Comparison of ENCODE assay signal across 1 cellular context in the genomic region with DNA sequence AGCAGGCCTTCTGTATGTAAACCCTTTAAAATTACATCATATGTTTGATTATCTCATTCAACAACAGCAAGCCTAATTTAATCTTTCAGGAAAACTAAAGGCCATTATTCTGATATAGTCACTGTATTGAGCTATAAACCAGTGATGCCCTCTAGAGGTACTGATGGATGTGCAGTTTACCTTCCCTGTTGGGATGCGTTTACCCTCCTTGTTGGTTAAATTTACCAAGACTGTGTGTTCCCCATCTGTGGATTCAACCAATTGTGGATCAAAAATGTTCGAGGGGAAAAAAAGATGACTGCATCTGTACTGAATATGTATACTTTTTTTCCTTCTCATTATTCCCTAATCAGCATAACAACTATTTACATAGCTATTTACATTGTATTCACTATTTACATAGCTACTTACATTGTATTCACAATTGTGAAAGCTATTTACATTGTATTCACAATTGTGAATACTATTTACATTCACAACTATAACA.
A peak's percentile ranks its signal among the peaks of the same experiment; 100 is the strongest.
TF ChIP-seq lines count a peak whose summit lies in the region.

No MANE protein-coding gene starts in this region.

TF ChIP-seq in HepG2, 621 proteins besides CTCF, POLR2A, EP300 and RAD21 (continued from another document and continues in another):
- TF ChIP-seq, protein P1, sequence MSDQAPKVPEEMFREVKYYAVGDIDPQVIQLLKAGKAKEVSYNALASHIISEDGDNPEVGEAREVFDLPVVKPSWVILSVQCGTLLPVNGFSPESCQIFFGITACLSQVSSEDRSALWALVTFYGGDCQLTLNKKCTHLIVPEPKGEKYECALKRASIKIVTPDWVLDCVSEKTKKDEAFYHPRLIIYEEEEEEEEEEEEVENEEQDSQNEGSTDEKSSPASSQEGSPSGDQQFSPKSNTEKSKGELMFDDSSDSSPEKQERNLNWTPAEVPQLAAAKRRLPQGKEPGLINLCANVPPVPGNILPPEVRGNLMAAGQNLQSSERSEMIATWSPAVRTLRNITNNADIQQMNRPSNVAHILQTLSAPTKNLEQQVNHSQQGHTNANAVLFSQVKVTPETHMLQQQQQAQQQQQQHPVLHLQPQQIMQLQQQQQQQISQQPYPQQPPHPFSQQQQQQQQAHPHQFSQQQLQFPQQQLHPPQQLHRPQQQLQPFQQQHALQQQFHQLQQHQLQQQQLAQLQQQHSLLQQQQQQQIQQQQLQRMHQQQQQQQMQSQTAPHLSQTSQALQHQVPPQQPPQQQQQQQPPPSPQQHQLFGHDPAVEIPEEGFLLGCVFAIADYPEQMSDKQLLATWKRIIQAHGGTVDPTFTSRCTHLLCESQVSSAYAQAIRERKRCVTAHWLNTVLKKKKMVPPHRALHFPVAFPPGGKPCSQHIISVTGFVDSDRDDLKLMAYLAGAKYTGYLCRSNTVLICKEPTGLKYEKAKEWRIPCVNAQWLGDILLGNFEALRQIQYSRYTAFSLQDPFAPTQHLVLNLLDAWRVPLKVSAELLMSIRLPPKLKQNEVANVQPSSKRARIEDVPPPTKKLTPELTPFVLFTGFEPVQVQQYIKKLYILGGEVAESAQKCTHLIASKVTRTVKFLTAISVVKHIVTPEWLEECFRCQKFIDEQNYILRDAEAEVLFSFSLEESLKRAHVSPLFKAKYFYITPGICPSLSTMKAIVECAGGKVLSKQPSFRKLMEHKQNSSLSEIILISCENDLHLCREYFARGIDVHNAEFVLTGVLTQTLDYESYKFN (CRISPR knock-in tag; conservative IDR thresholded peaks at IDR 0.05), result peak; percentile 20; the same call in 1 of the 2 replicates
- TF ChIP-seq SOX5 (CRISPR knock-in tag; IDR thresholded peaks at IDR 0.05; ENCODE audit: borderline replicate concordance) (peak; percentile 85), NFATC3 (CRISPR knock-in tag; IDR thresholded peaks at IDR 0.05) (no peak), ERF (CRISPR knock-in tag; IDR thresholded peaks at IDR 0.05) (no peak), SIX1 (CRISPR knock-in tag; IDR thresholded peaks at IDR 0.05; ENCODE audit: borderline replicate concordance) (peak; percentile 10; the same call in 1 of the 2 replicates), ASH2L (IDR thresholded peaks at IDR 0.05; ENCODE audit: insufficient read length, low read depth, low read length) (peak; percentile 43), RBM22 (optimal IDR thresholded peaks at IDR 0.05; ENCODE audit: low read length) (peak; percentile 76), STAG1 (CRISPR knock-in tag; IDR thresholded peaks at IDR 0.05) (peak; percentile 79), POGZ (CRISPR knock-in tag; IDR thresholded peaks at IDR 0.05) (peak; percentile 52; the same call in 1 of the 2 replicates), TBX3 (IDR thresholded peaks at IDR 0.05; ENCODE audit: borderline replicate concordance) (peak; percentile 95), ZNF644 (CRISPR knock-in tag; IDR thresholded peaks at IDR 0.05; ENCODE audit: low read depth) (0 out of 2 replicates have a peak, but pooled peaks have one; percentile 60), SOX6 (IDR thresholded peaks at IDR 0.05) (no peak), SOX6 (CRISPR knock-in tag; IDR thresholded peaks at IDR 0.05) (peak; percentile 78), IRF2 (CRISPR knock-in tag; IDR thresholded peaks at IDR 0.05) (peak; percentile 63; the same call in 1 of the 2 replicates), PAF1 (CRISPR knock-in tag; IDR thresholded peaks at IDR 0.05) (peak; percentile 62; the same call in 1 of the 2 replicates), GFI1 (CRISPR knock-in tag; IDR thresholded peaks at IDR 0.05; ENCODE audit: borderline replicate concordance) (peak; percentile 29; the same call in 1 of the 2 replicates), CEBPG (CRISPR knock-in tag; IDR thresholded peaks at IDR 0.05) (0 out of 2 replicates have a peak, but pooled peaks have one; percentile 36), DPF2 (CRISPR knock-in tag; IDR thresholded peaks at IDR 0.05; ENCODE audit: borderline replicate concordance, low read depth) (0 out of 2 replicates have a peak, but pooled peaks have one; percentile 25), ZNF773 (CRISPR knock-in tag; IDR thresholded peaks at IDR 0.05; ENCODE audit: borderline replicate concordance) (no peak), ZNF382 (CRISPR knock-in tag; IDR thresholded peaks at IDR 0.05; ENCODE audit: borderline replicate concordance) (no peak), MXI1 (IDR thresholded peaks at IDR 0.05; ENCODE audit: borderline replicate concordance, low read depth, low read length) (0 out of 3 replicates have a peak, but pooled peaks have one; percentile 21), HDAC6 (IDR thresholded peaks at IDR 0.05; ENCODE audit: low read depth, low read length) (no peak), ZFP1 (CRISPR knock-in tag; IDR thresholded peaks at IDR 0.05) (0 out of 2 replicates have a peak, but pooled peaks have one; percentile 25), NFIC (IDR thresholded peaks at IDR 0.05; ENCODE audit: low read length) (peak; percentile 70; the same call in 1 of the 2 replicates), SP1 (IDR thresholded peaks at IDR 0.05) (no peak), SP1 (CRISPR knock-in tag; IDR thresholded peaks at IDR 0.05) (no peak), ZNF432 (CRISPR knock-in tag; IDR thresholded peaks at IDR 0.05; ENCODE audit: borderline replicate concordance) (no peak)
- TF ChIP-seq, protein P2, sequence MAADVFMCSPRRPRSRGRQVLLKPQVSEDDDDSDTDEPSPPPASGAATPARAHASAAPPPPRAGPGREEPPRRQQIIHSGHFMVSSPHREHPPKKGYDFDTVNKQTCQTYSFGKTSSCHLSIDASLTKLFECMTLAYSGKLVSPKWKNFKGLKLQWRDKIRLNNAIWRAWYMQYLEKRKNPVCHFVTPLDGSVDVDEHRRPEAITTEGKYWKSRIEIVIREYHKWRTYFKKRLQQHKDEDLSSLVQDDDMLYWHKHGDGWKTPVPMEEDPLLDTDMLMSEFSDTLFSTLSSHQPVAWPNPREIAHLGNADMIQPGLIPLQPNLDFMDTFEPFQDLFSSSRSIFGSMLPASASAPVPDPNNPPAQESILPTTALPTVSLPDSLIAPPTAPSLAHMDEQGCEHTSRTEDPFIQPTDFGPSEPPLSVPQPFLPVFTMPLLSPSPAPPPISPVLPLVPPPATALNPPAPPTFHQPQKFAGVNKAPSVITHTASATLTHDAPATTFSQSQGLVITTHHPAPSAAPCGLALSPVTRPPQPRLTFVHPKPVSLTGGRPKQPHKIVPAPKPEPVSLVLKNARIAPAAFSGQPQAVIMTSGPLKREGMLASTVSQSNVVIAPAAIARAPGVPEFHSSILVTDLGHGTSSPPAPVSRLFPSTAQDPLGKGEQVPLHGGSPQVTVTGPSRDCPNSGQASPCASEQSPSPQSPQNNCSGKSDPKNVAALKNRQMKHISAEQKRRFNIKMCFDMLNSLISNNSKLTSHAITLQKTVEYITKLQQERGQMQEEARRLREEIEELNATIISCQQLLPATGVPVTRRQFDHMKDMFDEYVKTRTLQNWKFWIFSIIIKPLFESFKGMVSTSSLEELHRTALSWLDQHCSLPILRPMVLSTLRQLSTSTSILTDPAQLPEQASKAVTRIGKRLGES (CRISPR knock-in tag; IDR thresholded peaks at IDR 0.05; ENCODE audit: borderline replicate concordance), result no peak
- TF ChIP-seq, protein P3, sequence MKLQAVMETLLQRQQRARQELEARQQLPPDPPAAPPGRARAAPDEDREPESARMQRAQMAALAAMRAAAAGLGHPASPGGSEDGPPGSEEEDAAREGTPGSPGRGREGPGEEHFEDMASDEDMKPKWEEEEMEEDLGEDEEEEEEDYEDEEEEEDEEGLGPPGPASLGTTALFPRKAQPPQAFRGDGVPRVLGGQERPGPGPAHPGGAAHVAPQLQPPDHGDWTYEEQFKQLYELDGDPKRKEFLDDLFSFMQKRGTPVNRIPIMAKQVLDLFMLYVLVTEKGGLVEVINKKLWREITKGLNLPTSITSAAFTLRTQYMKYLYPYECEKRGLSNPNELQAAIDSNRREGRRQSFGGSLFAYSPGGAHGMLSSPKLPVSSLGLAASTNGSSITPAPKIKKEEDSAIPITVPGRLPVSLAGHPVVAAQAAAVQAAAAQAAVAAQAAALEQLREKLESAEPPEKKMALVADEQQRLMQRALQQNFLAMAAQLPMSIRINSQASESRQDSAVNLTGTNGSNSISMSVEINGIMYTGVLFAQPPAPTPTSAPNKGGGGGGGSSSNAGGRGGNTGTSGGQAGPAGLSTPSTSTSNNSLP (IDR thresholded peaks at IDR 0.05; ENCODE audit: low read depth, low read length), result peak; percentile 88
- TF ChIP-seq, protein P4, sequence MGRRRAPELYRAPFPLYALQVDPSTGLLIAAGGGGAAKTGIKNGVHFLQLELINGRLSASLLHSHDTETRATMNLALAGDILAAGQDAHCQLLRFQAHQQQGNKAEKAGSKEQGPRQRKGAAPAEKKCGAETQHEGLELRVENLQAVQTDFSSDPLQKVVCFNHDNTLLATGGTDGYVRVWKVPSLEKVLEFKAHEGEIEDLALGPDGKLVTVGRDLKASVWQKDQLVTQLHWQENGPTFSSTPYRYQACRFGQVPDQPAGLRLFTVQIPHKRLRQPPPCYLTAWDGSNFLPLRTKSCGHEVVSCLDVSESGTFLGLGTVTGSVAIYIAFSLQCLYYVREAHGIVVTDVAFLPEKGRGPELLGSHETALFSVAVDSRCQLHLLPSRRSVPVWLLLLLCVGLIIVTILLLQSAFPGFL (CRISPR knock-in tag; IDR thresholded peaks at IDR 0.05), result no peak
- TF ChIP-seq, protein P5, sequence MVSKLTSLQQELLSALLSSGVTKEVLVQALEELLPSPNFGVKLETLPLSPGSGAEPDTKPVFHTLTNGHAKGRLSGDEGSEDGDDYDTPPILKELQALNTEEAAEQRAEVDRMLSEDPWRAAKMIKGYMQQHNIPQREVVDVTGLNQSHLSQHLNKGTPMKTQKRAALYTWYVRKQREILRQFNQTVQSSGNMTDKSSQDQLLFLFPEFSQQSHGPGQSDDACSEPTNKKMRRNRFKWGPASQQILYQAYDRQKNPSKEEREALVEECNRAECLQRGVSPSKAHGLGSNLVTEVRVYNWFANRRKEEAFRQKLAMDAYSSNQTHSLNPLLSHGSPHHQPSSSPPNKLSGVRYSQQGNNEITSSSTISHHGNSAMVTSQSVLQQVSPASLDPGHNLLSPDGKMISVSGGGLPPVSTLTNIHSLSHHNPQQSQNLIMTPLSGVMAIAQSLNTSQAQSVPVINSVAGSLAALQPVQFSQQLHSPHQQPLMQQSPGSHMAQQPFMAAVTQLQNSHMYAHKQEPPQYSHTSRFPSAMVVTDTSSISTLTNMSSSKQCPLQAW (CRISPR knock-in tag; IDR thresholded peaks at IDR 0.05), result no peak
- TF ChIP-seq, protein P6, sequence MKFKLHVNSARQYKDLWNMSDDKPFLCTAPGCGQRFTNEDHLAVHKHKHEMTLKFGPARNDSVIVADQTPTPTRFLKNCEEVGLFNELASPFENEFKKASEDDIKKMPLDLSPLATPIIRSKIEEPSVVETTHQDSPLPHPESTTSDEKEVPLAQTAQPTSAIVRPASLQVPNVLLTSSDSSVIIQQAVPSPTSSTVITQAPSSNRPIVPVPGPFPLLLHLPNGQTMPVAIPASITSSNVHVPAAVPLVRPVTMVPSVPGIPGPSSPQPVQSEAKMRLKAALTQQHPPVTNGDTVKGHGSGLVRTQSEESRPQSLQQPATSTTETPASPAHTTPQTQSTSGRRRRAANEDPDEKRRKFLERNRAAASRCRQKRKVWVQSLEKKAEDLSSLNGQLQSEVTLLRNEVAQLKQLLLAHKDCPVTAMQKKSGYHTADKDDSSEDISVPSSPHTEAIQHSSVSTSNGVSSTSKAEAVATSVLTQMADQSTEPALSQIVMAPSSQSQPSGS (CRISPR knock-in tag; IDR thresholded peaks at IDR 0.05), result peak; percentile 60; the same call in 1 of the 2 replicates
- TF ChIP-seq, protein P7, sequence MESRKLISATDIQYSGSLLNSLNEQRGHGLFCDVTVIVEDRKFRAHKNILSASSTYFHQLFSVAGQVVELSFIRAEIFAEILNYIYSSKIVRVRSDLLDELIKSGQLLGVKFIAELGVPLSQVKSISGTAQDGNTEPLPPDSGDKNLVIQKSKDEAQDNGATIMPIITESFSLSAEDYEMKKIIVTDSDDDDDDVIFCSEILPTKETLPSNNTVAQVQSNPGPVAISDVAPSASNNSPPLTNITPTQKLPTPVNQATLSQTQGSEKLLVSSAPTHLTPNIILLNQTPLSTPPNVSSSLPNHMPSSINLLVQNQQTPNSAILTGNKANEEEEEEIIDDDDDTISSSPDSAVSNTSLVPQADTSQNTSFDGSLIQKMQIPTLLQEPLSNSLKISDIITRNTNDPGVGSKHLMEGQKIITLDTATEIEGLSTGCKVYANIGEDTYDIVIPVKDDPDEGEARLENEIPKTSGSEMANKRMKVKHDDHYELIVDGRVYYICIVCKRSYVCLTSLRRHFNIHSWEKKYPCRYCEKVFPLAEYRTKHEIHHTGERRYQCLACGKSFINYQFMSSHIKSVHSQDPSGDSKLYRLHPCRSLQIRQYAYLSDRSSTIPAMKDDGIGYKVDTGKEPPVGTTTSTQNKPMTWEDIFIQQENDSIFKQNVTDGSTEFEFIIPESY (CRISPR knock-in tag; IDR thresholded peaks at IDR 0.05), result peak; percentile 61
- TF ChIP-seq, protein P8, sequence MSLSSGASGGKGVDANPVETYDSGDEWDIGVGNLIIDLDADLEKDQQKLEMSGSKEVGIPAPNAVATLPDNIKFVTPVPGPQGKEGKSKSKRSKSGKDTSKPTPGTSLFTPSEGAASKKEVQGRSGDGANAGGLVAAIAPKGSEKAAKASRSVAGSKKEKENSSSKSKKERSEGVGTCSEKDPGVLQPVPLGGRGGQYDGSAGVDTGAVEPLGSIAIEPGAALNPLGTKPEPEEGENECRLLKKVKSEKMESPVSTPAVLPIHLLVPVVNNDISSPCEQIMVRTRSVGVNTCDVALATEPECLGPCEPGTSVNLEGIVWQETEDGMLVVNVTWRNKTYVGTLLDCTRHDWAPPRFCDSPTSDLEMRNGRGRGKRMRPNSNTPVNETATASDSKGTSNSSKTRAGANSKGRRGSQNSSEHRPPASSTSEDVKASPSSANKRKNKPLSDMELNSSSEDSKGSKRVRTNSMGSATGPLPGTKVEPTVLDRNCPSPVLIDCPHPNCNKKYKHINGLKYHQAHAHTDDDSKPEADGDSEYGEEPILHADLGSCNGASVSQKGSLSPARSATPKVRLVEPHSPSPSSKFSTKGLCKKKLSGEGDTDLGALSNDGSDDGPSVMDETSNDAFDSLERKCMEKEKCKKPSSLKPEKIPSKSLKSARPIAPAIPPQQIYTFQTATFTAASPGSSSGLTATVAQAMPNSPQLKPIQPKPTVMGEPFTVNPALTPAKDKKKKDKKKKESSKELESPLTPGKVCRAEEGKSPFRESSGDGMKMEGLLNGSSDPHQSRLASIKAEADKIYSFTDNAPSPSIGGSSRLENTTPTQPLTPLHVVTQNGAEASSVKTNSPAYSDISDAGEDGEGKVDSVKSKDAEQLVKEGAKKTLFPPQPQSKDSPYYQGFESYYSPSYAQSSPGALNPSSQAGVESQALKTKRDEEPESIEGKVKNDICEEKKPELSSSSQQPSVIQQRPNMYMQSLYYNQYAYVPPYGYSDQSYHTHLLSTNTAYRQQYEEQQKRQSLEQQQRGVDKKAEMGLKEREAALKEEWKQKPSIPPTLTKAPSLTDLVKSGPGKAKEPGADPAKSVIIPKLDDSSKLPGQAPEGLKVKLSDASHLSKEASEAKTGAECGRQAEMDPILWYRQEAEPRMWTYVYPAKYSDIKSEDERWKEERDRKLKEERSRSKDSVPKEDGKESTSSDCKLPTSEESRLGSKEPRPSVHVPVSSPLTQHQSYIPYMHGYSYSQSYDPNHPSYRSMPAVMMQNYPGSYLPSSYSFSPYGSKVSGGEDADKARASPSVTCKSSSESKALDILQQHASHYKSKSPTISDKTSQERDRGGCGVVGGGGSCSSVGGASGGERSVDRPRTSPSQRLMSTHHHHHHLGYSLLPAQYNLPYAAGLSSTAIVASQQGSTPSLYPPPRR (CRISPR knock-in tag; IDR thresholded peaks at IDR 0.05; ENCODE audit: borderline replicate concordance), result 0 out of 2 replicates have a peak, but pooled peaks have one; percentile 48
